34 cellular contexts compared by ENCODE assay signal in genomic region chr6:159934181-159934580, GRCh38. TPM values are rescaled to one million over a fixed set of nuclear protein-coding genes. Genes with fewer than 3 reads are reported as not detected.
A peak's percentile ranks its signal among the peaks of the same experiment; 100 is the strongest.
DNase-seq lines count a peak whose midpoint lies in the region; ATAC-seq and TF ChIP-seq lines count a peak whose summit lies in the region.
"Had no signal": no experiment of that assay in that cellular context is flagged by ENCODE, and none has a peak within 500 bp of the region (broad histone marks: within the 10 kb centered on the region; RNA-seq: fewer than 3 reads in every experiment).

No MANE protein-coding gene starts in this region.

- DNase-seq in SK-N-SH (no peak), epithelial cell of esophagus (ENCODE audit: low read depth) (peak; percentile 18), osteoblast (ENCODE audit: insufficient read length, low spot score, missing footprints) (no peak), BE2C (no peak), NCI-H2081 treated with DMSO at 0.1 percent for 48 hours (lab: John Stamatoyannopoulos, UW) (no peak), prostate gland (ENCODE audit: low spot score) (no peak)
- DNase-seq: activated CD4-positive, alpha-beta T cell treated with anti-CD3 and anti-CD28 coated beads, Interleukin-2, amount 50 U/mL, for 48 hours; activated gamma-delta T cell treated with Interleukin-2 at 50 U/mL for 16 hours; activated naive CD8-positive, alpha-beta T cell treated with anti-CD3 and anti-CD28 coated beads, Interleukin-2, amount 10 ng/mL, durations not matched to agents 7 days and 5 days; activated T-cell treated with anti-CD3 and anti-CD28 coated beads, Interleukin-2, amount 50 U/mL, for 48 hours; body of pancreas; cerebellar nuclear complex; dorsolateral prefrontal cortex; H9; hippocampal formation; Karpas-422; NCI-H1417 treated with DMSO at 0.1 percent for 48 hours; NCI-H345; NCI-H69; nephron progenitor cell; stimulated activated CD4-positive, alpha-beta T cell treated with anti-CD3 and anti-CD28 coated beads, Interleukin-2, amount 100 ng/mL, for 24 hours; stimulated activated CD8-positive, alpha-beta memory T cell treated with anti-CD3 and anti-CD28 coated beads, Interleukin-4, amount 100 ng/mL, for 48 hours; T-helper 17 cell had no signal

- H3K9me3 ChIP-seq in SK-N-SH: no peaks in the 10 kb centered on the region
- H3K9me3 ChIP-seq in osteoblast (ENCODE audit: low read depth, low read length): no peaks in the 10 kb centered on the region
- H3K9me3 ChIP-seq in BE2C: no peaks in the 10 kb centered on the region
- H3K9me3 ChIP-seq in prostate gland: no peaks in the 10 kb centered on the region
- H3K9me3 ChIP-seq: body of pancreas, tibial nerve had no signal

- H4K20me1 ChIP-seq in SK-N-SH (ENCODE audit: insufficient read depth) (no peaks in the 10 kb centered on the region), osteoblast (ENCODE audit: insufficient read depth, low read length) (no peaks in the 10 kb centered on the region)

- CTCF ChIA-PET in SK-N-SH (lab: Yijun Ruan, JAX): no interaction called here

- POLR2A ChIA-PET in SK-N-SH (lab: Yijun Ruan, JAX): no interaction called here

- ATAC-seq in SK-N-SH treated with all-trans-retinoic acid at 6 μM for 48 hours (no peak), HG03196 (IDR thresholded peaks at IDR 0.05; ENCODE audit: unreplicated experiment) (no peak)
- ATAC-seq: activated CD4-positive, CD25-positive, alpha-beta regulatory T cell treated with anti-CD3 and anti-CD28 coated beads, Interleukin-2, amount 50 U/mL, for 24 hours; body of pancreas; GM12878; left lobe of liver; Right ventricle myocardium inferior; T-helper 17 cell had no signal

- no peak for TF ChIP-seq CTCF in SK-N-SH (IDR thresholded peaks at IDR 0.05)
- no peak for TF ChIP-seq CTCF in epithelial cell of esophagus (IDR thresholded peaks at IDR 0.05; ENCODE audit: insufficient read depth, low read depth, low read length, missing control alignments)
- no peak for TF ChIP-seq CTCF in osteoblast (IDR thresholded peaks at IDR 0.05; ENCODE audit: extremely low read depth, low read depth, low read length)
- no peak for TF ChIP-seq CTCF in BE2C (IDR thresholded peaks at IDR 0.05; ENCODE audit: low read depth, low read length)
- TF ChIP-seq CTCF in prostate gland (IDR thresholded peaks at IDR 0.05): no peak

- H3K27ac ChIP-seq in SK-N-SH (ENCODE audit: low read depth in 2 of 2, low read length in 1 of 2) (no peak overlapping the region), osteoblast (ENCODE audit: low read depth, low read length) (no peak overlapping the region), prostate gland (no peak overlapping the region)
- H3K27ac ChIP-seq: 22Rv1, parathyroid adenoma, tibial nerve had no signal

- WGBS in SK-N-SH (ENCODE audit: low lambda C conversion rate): 21% methylated on average over 4 of the region's 4 CpGs
- 73% methylated on average over 4 of the region's 4 CpGs for WGBS in prostate gland

- no peaks in the 10 kb centered on the region for H3K36me3 ChIP-seq in SK-N-SH (replicated peaks in 1 of 2; ENCODE audit: control insufficient read depth in 1 of 2, insufficient read depth in 2 of 2, low read length in 1 of 2)
- H3K36me3 ChIP-seq in osteoblast (ENCODE audit: insufficient read depth, low read length): no peaks in the 10 kb centered on the region
- no peaks in the 10 kb centered on the region for H3K36me3 ChIP-seq in BE2C
- no peaks in the 10 kb centered on the region for H3K36me3 ChIP-seq in prostate gland
- H3K36me3 ChIP-seq: tibial nerve had no signal

- no peak overlapping the region for H2AFZ ChIP-seq in SK-N-SH (ENCODE audit: low read depth)
- no peak overlapping the region for H2AFZ ChIP-seq in osteoblast (ENCODE audit: low read length)
- H2AFZ ChIP-seq: parathyroid adenoma had no signal

- no peak for TF ChIP-seq EP300 in SK-N-SH (IDR thresholded peaks at IDR 0.05; ENCODE audit: borderline replicate concordance in 1 of 2, low read depth in 1 of 2, low read length in 1 of 2)

- no peak for TF ChIP-seq RAD21 in SK-N-SH (IDR thresholded peaks at IDR 0.05; ENCODE audit: low read length)

- H3K27me3 ChIP-seq in SK-N-SH (ENCODE audit: insufficient read depth): no peaks in the 10 kb centered on the region
- no peaks in the 10 kb centered on the region for H3K27me3 ChIP-seq in osteoblast (ENCODE audit: insufficient read depth, low read length)
- H3K27me3 ChIP-seq in BE2C: peaks cover 4% of the 10 kb centered on the region
- H3K27me3 ChIP-seq in prostate gland (replicated peaks; ENCODE audit: insufficient read depth): no peaks in the 10 kb centered on the region
- H3K27me3 ChIP-seq: body of pancreas, dorsolateral prefrontal cortex, tibial nerve had no signal

- intact Hi-C loops in prostate gland (cut with DNase I): no loop called here

- peaks cover 0 to 3% of the 10 kb centered on the region in 2 experiments; a peak in 2 of 4 replicates for H3K4me1 ChIP-seq in SK-N-SH (ENCODE audit: control insufficient read depth in 1 of 2, insufficient read depth in 2 of 2, low read depth in 1 of 2, low read length in 1 of 2)
- H3K4me1 ChIP-seq in osteoblast (ENCODE audit: insufficient read depth, low read length): peaks cover 16% of the 10 kb centered on the region
- H3K4me1 ChIP-seq in BE2C: no peaks in the 10 kb centered on the region
- no peaks in the 10 kb centered on the region for H3K4me1 ChIP-seq in prostate gland (replicated peaks)

- H3K4me2 ChIP-seq in SK-N-SH (peak overlapping the region; percentile 50; the same call in 1 of the 2 replicates), osteoblast (ENCODE audit: insufficient read depth, low read length) (peak overlapping the region; percentile 8)

- H3K79me2 ChIP-seq in SK-N-SH (ENCODE audit: insufficient read depth) (no peaks in the 10 kb centered on the region), osteoblast (ENCODE audit: insufficient read depth, low read length) (no peaks in the 10 kb centered on the region)
- H3K79me2 ChIP-seq: parathyroid adenoma had no signal

- H3F3A ChIP-seq in SK-N-SH (replicated peaks; ENCODE audit: insufficient read depth): no peaks in the 10 kb centered on the region

- H3K9me2 ChIP-seq in SK-N-SH: no peaks in the 10 kb centered on the region

- H3K9ac ChIP-seq in SK-N-SH: no peak overlapping the region
- H3K9ac ChIP-seq: parathyroid adenoma had no signal

- no peak for TF ChIP-seq POLR2A in prostate gland (IDR thresholded peaks at IDR 0.05)

- H3K4me3 ChIP-seq in SK-N-SH (ENCODE audit: low read depth in 2 of 2, low read length in 1 of 2): no peak overlapping the region; a peak in 1 of 4 replicates
- H3K4me3 ChIP-seq in epithelial cell of esophagus (ENCODE audit: low read length): no peak overlapping the region
- no peak overlapping the region for H3K4me3 ChIP-seq in osteoblast (ENCODE audit: insufficient read depth, low read length)
- no peak overlapping the region for H3K4me3 ChIP-seq in BE2C (ENCODE audit: low read depth, low read length)
- H3K4me3 ChIP-seq in prostate gland: no peak overlapping the region
- H3K4me3 ChIP-seq: body of pancreas, dorsolateral prefrontal cortex, GM12878, tibial nerve had no signal

TF ChIP-seq in SK-N-SH, 30 proteins besides CTCF, POLR2A, EP300 and RAD21 (continues in another document):
- TF ChIP-seq TAF1 (IDR thresholded peaks at IDR 0.05; ENCODE audit: borderline replicate concordance, low read depth, low read length): no peak
- no peak for TF ChIP-seq GATA2 (CRISPR knock-in tag; IDR thresholded peaks at IDR 0.05)
- no peak for TF ChIP-seq MEF2A (IDR thresholded peaks at IDR 0.05; ENCODE audit: borderline replicate concordance, low read depth)
- no peak for TF ChIP-seq PBX3 (IDR thresholded peaks at IDR 0.05)
- TF ChIP-seq POLR2AphosphoS5 (IDR thresholded peaks at IDR 0.05; ENCODE audit: low read depth, low read length): no peak
- TF ChIP-seq CHD2 (IDR thresholded peaks at IDR 0.05; ENCODE audit: low read length, partially characterized antibody): no peak
- no peak for TF ChIP-seq FOXJ3 (CRISPR knock-in tag; IDR thresholded peaks at IDR 0.05)

TF ChIP-seq in SK-N-SH treated with all-trans-retinoic acid at 6 μM for 48 hours, 23 proteins besides CTCF, POLR2A, EP300 and RAD21 (continues in another document):
- no peak for TF ChIP-seq POU6F1 (CRISPR knock-in tag; IDR thresholded peaks at IDR 0.05; ENCODE audit: borderline replicate concordance, low read depth)
- TF ChIP-seq CREB5 (CRISPR knock-in tag; IDR thresholded peaks at IDR 0.05; ENCODE audit: low read depth): no peak
- TF ChIP-seq ARNTL (CRISPR knock-in tag; IDR thresholded peaks at IDR 0.05; ENCODE audit: borderline replicate concordance, low read depth): no peak

RNA-seq across cellular contexts. Expression of gene IGF2R, which starts 34.7 kb away (rescaled TPM):
- polyA plus RNA-seq in SK-N-SH (2012; rRNA removed): 25.7 and 45.0 TPM in 2 replicates
- 34.7 and 43.1 TPM in 2 replicates for polyA plus RNA-seq in SK-N-SH (2012; cell fraction: cytosol; rRNA removed)
- polyA plus RNA-seq in SK-N-SH (2012; cell fraction: nucleus; rRNA removed): 52.3 and 71.0 TPM in 2 replicates
- total RNA-seq in osteoblast (174 and 177 TPM in 2 replicates), prostate gland (10 to 100 TPM; 60.3 to 91.3 TPM)
- polyA plus RNA-seq in BE2C (2012; ENCODE audit: insufficient read depth, insufficient read length, low read depth): 25.4 TPM

RNA-seq across cellular contexts. Expression of gene MAS1, which starts 43.4 kb away (rescaled TPM):
- not detected in 2 replicates for polyA plus RNA-seq in SK-N-SH (2012; rRNA removed)
- polyA plus RNA-seq in SK-N-SH (2012; cell fraction: cytosol; rRNA removed): not detected in 2 replicates
- not detected in 2 replicates for polyA plus RNA-seq in SK-N-SH (2012; cell fraction: nucleus; rRNA removed)
- total RNA-seq in osteoblast (under 0.01 TPM in 1 of 2 replicates, not detected in the other), prostate gland (under 1 TPM in 1 of 2 donors, not detected in 1; 0.17 TPM)
- polyA plus RNA-seq in BE2C (2012; ENCODE audit: insufficient read depth, insufficient read length, low read depth): not detected
- total RNA-seq: activated naive CD8-positive, alpha-beta T cell treated with anti-CD3 and anti-CD28 coated beads, Interleukin-2, amount 10 ng/mL, durations not matched to agents 7 days and 5 days; body of pancreas; fibroblast of lung; left lobe of liver; Right ventricle myocardium inferior; T-helper 17 cell; tibial nerve had no signal
- polyA plus RNA-seq: CD14-positive monocyte, fibroblast of lung had no signal
